8 cellular contexts compared by ENCODE assay signal in genomic region chr11:32884770-32885384, GRCh38. TPM values are rescaled to one million over a fixed set of nuclear protein-coding genes. Genes with fewer than 3 reads are reported as not detected.
DNase-seq lines count a peak whose midpoint lies in the region; TF ChIP-seq lines count a peak whose summit lies in the region.

No MANE protein-coding gene starts in this region.

- H3K9me3 Mint-ChIP-seq in activated CD4-positive, alpha-beta memory T cell treated with anti-CD3 and anti-CD28 coated beads, Interleukin-2, amount 10 ng/mL, durations not matched to agents 7 days and 5 days = no peaks in the 10 kb centered on the region

- H3K4me1 Mint-ChIP-seq in activated CD4-positive, alpha-beta memory T cell treated with anti-CD3 and anti-CD28 coated beads, Interleukin-2, amount 10 ng/mL, durations not matched to agents 7 days and 5 days = no peaks in the 10 kb centered on the region

- H3K4me1 ChIP-seq in KMS-11 (ENCODE audit: low read depth, poor library complexity, severe bottlenecking) = no peaks in the 10 kb centered on the region
- peaks cover 4% of the 10 kb centered on the region for H3K4me1 ChIP-seq in osteoblast (ENCODE audit: insufficient read depth, low read length)

- peaks cover 6% of the 10 kb centered on the region for H3K27me3 Mint-ChIP-seq in activated CD4-positive, alpha-beta memory T cell treated with anti-CD3 and anti-CD28 coated beads, Interleukin-2, amount 10 ng/mL, durations not matched to agents 7 days and 5 days

- no peak overlapping the region for H3K9ac ChIP-seq in KMS-11

- H3K27ac ChIP-seq in KMS-11 (no peak overlapping the region), osteoblast (ENCODE audit: low read depth, low read length) (no peak overlapping the region)

- TF ChIP-seq CTCF in KMS-11 (conservative IDR thresholded peaks at IDR 0.05; ENCODE audit: low read depth, low read length) = peak; percentile 57
- peak; percentile 60 for TF ChIP-seq CTCF in osteoblast (IDR thresholded peaks at IDR 0.05; ENCODE audit: extremely low read depth, low read depth, low read length)

- H3K27me3 ChIP-seq in KMS-11 (ENCODE audit: insufficient read depth, low read depth) (no peaks in the 10 kb centered on the region), osteoblast (ENCODE audit: insufficient read depth, low read length) (no peaks in the 10 kb centered on the region)

- no peak overlapping the region for H2AFZ ChIP-seq in KMS-11 (ENCODE audit: low read depth)
- H2AFZ ChIP-seq in osteoblast (ENCODE audit: low read length) = no peak overlapping the region

- H3K4me3 ChIP-seq in KMS-11 (IDR thresholded peaks at IDR 0.05; ENCODE audit: insufficient read depth, low read depth, low read length) = no peak overlapping the region
- no peak overlapping the region for H3K4me3 ChIP-seq in osteoblast (ENCODE audit: insufficient read depth, low read length)

- no peaks in the 10 kb centered on the region for H3K9me3 ChIP-seq in osteoblast (ENCODE audit: low read depth, low read length)

- H3K4me3 Mint-ChIP-seq in activated CD4-positive, alpha-beta memory T cell treated with anti-CD3 and anti-CD28 coated beads, Interleukin-2, amount 10 ng/mL, durations not matched to agents 7 days and 5 days = no peak overlapping the region

- H3K4me2 ChIP-seq in KMS-11 = no peak overlapping the region
- H3K4me2 ChIP-seq in osteoblast (ENCODE audit: insufficient read depth, low read length) = no peak overlapping the region

- no peak overlapping the region for H3K27ac Mint-ChIP-seq in activated CD4-positive, alpha-beta memory T cell treated with anti-CD3 and anti-CD28 coated beads, Interleukin-2, amount 10 ng/mL, durations not matched to agents 7 days and 5 days

- DNase-seq in NCI-H2107 treated with DMSO at 0.1 percent for 48 hours (lab: John Stamatoyannopoulos, UW; ENCODE audit: unreplicated experiment) (peak; percentile 4), NCI-H2107 (lab: John Stamatoyannopoulos, UW) (no peak), cerebellar cortex (ENCODE audit: low spot score) (peak; percentile 33), osteoblast (ENCODE audit: insufficient read length, low spot score, missing footprints) (peak; percentile 68), NCI-H2227 treated with DMSO at 0.1 percent for 48 hours (lab: John Stamatoyannopoulos, UW) (no peak), NCI-H1105 treated with DMSO at 0.1 percent for 48 hours (lab: John Stamatoyannopoulos, UW) (no peak)
- DNase-seq in activated CD4-positive, alpha-beta memory T cell treated with anti-CD3 and anti-CD28 coated beads, Interleukin-2, amount 10 ng/mL, durations not matched to agents 7 days and 5 days = no peak

- POLR2A ChIA-PET in activated CD4-positive, alpha-beta memory T cell treated with anti-CD3 and anti-CD28 coated beads, Interleukin-2, amount 10 ng/mL, durations not matched to agents 7 days and 5 days (lab: Charles Lee) = no interaction called here

- CTCF ChIA-PET in activated CD4-positive, alpha-beta memory T cell treated with anti-CD3 and anti-CD28 coated beads, Interleukin-2, amount 10 ng/mL, durations not matched to agents 7 days and 5 days (lab: Charles Lee) = interaction anchor here (1.5 kb wide), 1 partner anchor 76 kb away, joined by 3 read pairs; no protein-coding TSS in a partner anchor

- no peaks in the 10 kb centered on the region for H3K79me2 ChIP-seq in KMS-11 (ENCODE audit: insufficient read depth, low read depth)
- H3K79me2 ChIP-seq in osteoblast (ENCODE audit: insufficient read depth, low read length) = no peaks in the 10 kb centered on the region

- no peaks in the 10 kb centered on the region for H3K36me3 Mint-ChIP-seq in activated CD4-positive, alpha-beta memory T cell treated with anti-CD3 and anti-CD28 coated beads, Interleukin-2, amount 10 ng/mL, durations not matched to agents 7 days and 5 days (ENCODE audit: low read depth)

- no peaks in the 10 kb centered on the region for H3K36me3 ChIP-seq in KMS-11 (ENCODE audit: insufficient read depth)
- no peaks in the 10 kb centered on the region for H3K36me3 ChIP-seq in osteoblast (ENCODE audit: insufficient read depth, low read length)

- no peaks in the 10 kb centered on the region for H4K20me1 ChIP-seq in KMS-11 (ENCODE audit: insufficient read depth)
- no peaks in the 10 kb centered on the region for H4K20me1 ChIP-seq in osteoblast (ENCODE audit: insufficient read depth, low read length)

RNA-seq across cellular contexts. Expression of gene QSER1, which starts 7.7 kb away (rescaled TPM):
- total RNA-seq in osteoblast = 25.6 and 28.6 TPM in 2 replicates
- 10 to 100 TPM in 1 of 2 experiments, 1 to 10 TPM in 1; 9.8 to 11.2 TPM for total RNA-seq in activated CD4-positive, alpha-beta memory T cell treated with anti-CD3 and anti-CD28 coated beads, Interleukin-2, amount 10 ng/mL, durations not matched to agents 7 days and 5 days

RNA-seq across cellular contexts. Expression of gene PRRG4, which starts 55.1 kb away (rescaled TPM):
- 0.29 and 0.36 TPM in 2 replicates for total RNA-seq in osteoblast
- under 1 TPM; 0.50 to 0.53 TPM for total RNA-seq in activated CD4-positive, alpha-beta memory T cell treated with anti-CD3 and anti-CD28 coated beads, Interleukin-2, amount 10 ng/mL, durations not matched to agents 7 days and 5 days

Comparison
In these comparisons a context has a peak if more than half of its experiments do, and no peak if none do; other contexts are left out.
1. DNase-seq: peak in NCI-H2107 treated with DMSO at 0.1 percent for 48 hours (single experiment), cerebellar cortex (single experiment) and osteoblast (single experiment); none in NCI-H2107 (single experiment), activated CD4-positive, alpha-beta memory T cell treated with anti-CD3 and anti-CD28 coated beads, Interleukin-2, amount 10 ng/mL, durations not matched to agents 7 days and 5 days (single experiment), NCI-H2227 treated with DMSO at 0.1 percent for 48 hours (single experiment) and NCI-H1105 treated with DMSO at 0.1 percent for 48 hours (single experiment).